ENCODE assay signal across 9 cellular contexts in the genomic region with DNA sequence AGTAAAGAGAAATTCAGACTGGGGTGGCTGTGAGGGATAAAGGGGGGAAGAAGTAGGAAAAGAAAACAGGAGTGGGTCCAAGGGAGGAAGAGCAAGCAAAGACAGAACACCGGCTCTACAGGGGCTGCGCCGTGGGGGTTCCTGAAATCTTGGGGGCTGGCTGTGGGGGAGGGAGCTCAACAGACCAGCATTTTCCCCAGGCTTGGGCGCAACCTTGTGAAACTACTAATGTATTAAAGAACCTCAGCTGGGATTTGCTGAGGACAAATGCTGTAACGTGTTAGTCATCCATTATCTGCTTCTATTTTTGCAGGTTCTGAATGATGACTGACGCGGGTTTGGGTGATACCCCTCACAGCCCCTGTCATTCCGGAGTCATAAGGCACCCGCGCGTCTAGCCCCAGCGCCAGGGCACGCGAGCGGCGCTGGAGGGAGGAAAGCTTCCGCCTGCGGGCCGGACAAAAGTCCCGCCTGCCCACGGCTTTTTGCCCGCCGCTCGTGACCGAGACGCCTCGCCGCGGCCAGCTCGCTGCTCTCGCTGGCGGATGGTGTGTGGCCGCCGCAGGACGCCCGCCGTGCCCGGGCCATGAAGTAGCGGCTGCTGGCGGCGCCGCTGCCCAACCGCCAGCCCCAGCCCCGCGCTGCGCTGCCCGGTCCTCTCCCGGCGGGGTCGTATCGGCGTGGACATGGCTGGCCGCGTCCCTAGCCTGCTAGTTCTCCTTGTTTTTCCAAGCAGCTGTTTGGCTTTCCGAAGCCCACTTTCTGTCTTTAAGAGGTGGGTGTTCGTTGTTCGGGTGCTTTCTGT.
A peak's percentile ranks its signal among the peaks of the same experiment; 100 is the strongest.
DNase-seq lines count a peak whose midpoint lies in the region; ATAC-seq and TF ChIP-seq lines count a peak whose summit lies in the region.
"Had no signal": no experiment of that assay in that cellular context is flagged by ENCODE, and none has a peak within 500 bp of the region (broad histone marks: within the 10 kb centered on the region; RNA-seq: fewer than 3 reads in every experiment).

No MANE protein-coding gene starts in this region.

- peak overlapping the region; percentile 68 for H3K4me3 ChIP-seq in epithelial cell of proximal tubule (ENCODE audit: low read depth, low read length)

- peak; percentile 3 for TF ChIP-seq CTCF in epithelial cell of proximal tubule (conservative IDR thresholded peaks at IDR 0.05; ENCODE audit: low read depth, low read length)

- peak; percentile 33 to 47 for DNase-seq in NCI-H2081 (lab: John Stamatoyannopoulos, UW)
- no peak for DNase-seq in NCI-H2081 treated with DMSO at 0.1 percent for 48 hours (lab: John Stamatoyannopoulos, UW)
- DNase-seq in NCI-H2227 (lab: John Stamatoyannopoulos, UW; ENCODE audit: unreplicated experiment), result peak; percentile 81
- peak; percentile 50 for DNase-seq in activated CD8-positive, alpha-beta memory T cell treated with anti-CD3 and anti-CD28 coated beads, Interleukin-2, amount 50 U/mL, for 4 hours
- no peak for DNase-seq in epithelial cell of proximal tubule (ENCODE audit: low read depth)
- DNase-seq in midbrain (lab: John Stamatoyannopoulos, UW), result peak; percentile 75
- peak; percentile 36 for DNase-seq in stimulated activated CD8-positive, alpha-beta memory T cell treated with anti-CD3 and anti-CD28 coated beads, Interleukin-4, amount 100 ng/mL, for 24 hours (ENCODE audit: low read depth)
- DNase-seq: DND-41 had no signal

- ATAC-seq in HG02759 (IDR thresholded peaks at IDR 0.05; ENCODE audit: unreplicated experiment), result peak; percentile 82

Comparison
In these comparisons a context has a peak if more than half of its experiments do, and no peak if none do; other contexts are left out.
1. DNase-seq: peak in NCI-H2081 (2 of 2), NCI-H2227 (single experiment), activated CD8-positive, alpha-beta memory T cell treated with anti-CD3 and anti-CD28 coated beads, Interleukin-2, amount 50 U/mL, for 4 hours (single experiment), midbrain (single experiment) and stimulated activated CD8-positive, alpha-beta memory T cell treated with anti-CD3 and anti-CD28 coated beads, Interleukin-4, amount 100 ng/mL, for 24 hours (single experiment); none in NCI-H2081 treated with DMSO at 0.1 percent for 48 hours (single experiment) and epithelial cell of proximal tubule (single experiment).